8 cellular contexts compared by ENCODE assay signal in the genomic region with DNA sequence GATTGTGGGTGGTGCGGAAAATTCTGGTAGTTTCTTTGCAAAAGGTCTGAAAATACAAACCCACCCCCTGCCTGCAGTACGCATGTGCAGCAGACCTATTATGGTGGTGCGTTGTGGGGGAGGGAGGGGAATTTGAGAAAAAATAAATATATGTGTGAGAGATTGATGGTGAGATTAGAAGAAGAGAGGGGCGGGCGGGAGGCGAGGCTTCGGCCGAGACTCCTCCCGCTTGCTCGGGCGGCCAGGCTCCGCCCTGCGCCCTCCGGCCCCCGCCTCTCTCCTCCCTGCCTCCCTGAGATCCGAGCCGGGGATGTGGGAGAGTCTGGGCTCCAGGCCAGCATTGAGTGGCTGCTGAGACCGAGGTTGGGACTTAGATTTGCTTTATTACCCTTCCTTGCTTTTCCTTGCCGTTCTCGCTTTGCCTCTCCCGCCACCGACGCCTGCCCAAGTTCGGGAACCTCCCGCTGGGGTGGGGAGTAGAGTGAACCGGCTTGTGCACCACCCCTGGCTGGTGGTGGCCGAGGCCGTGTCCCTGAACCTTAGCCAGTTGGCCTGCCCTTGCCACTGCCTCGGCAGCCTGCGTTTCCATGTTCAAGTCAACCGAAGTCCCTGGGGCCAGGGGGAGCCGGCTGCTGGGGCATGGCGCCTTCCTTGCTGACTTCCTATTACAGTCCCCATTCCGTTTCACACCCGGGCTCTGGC. TPM values are rescaled to one million over a fixed set of nuclear protein-coding genes. Genes with fewer than 3 reads are reported as not detected.
DNase-seq lines count a peak whose midpoint lies in the region; ATAC-seq, FAIRE-seq and TF ChIP-seq lines count a peak whose summit lies in the region.

No MANE protein-coding gene starts in this region.

- peaks cover 3% of the 10 kb centered on the region for H3K9me1 ChIP-seq in K562 (ENCODE audit: control insufficient read depth, insufficient read depth, low read length)

- peaks cover 51% of the 10 kb centered on the region for H3K79me2 ChIP-seq in K562 (ENCODE audit: control insufficient read depth, insufficient read depth, low read length)

- peaks cover 21% of the 10 kb centered on the region; the same call in 1 of the 3 replicates for H3K36me3 ChIP-seq in K562 (ENCODE audit: control insufficient read depth, insufficient read depth, low read length)
- H3K36me3 ChIP-seq in sigmoid colon, result peaks cover 0 to 24% (median 13%) of the 10 kb centered on the region in 4 donors

- intact Hi-C loops in K562 (cut with micrococcal nuclease) (loop anchor here (2.0 kb wide), 1 partner anchor 31 kb away; the partner anchor contains the start of gene NAA38), sigmoid colon (cut with DNase I) (loop anchor here (2.0 kb wide), 3 partner anchors 27 to 45 kb away; partner anchors contain the start of genes CNTROB and NAA38)

- FAIRE-seq in TTC549 (lab: Jason Lieb, UNC), result peak; percentile 95
- FAIRE-seq in K562 (lab: Jason Lieb, UNC), result peak; percentile 92

- H3K9me3 ChIP-seq in K562 (replicated peaks; ENCODE audit: control insufficient read depth, insufficient read depth, low read depth, low read length) (no peaks in the 10 kb centered on the region), sigmoid colon (no peaks in the 10 kb centered on the region)

- TF ChIP-seq POLR2A in K562 (conservative IDR thresholded peaks at IDR 0.05), result no peak
- peak in 1 of 2 donors; percentile 51 for TF ChIP-seq POLR2A in sigmoid colon (IDR thresholded peaks at IDR 0.05)

- POLR2A ChIA-PET in K562 (lab: Yijun Ruan, JAX), result no interaction called here

- 3% methylated on average over 16 of the region's 35 CpGs for WGBS in K562 (ENCODE audit: insufficient coverage, low coverage, missing lambda C conversion rate)
- 0% methylated on average over 35 of the region's 35 CpGs for WGBS in sigmoid colon, 2 donors

- H3K4me1 ChIP-seq in K562 (replicated peaks in 1 of 2; ENCODE audit: control insufficient read depth in 2 of 2, insufficient read depth in 2 of 2, low read length in 2 of 2) (peaks cover 21 to 31% of the 10 kb centered on the region in 2 experiments; a peak in 4 of 5 replicates), sigmoid colon (peaks cover 0 to 69% (median 56%) of the 10 kb centered on the region in 4 donors)

- TF ChIP-seq RAD21 in K562 (CRISPR knock-in tag; conservative IDR thresholded peaks at IDR 0.05 in 1 of 2, IDR thresholded peaks at IDR 0.05 in 1 of 2), result no peak

- in situ Hi-C loops in K562 (cut with MboI), result no loop called here

- no peaks in the 10 kb centered on the region; the same call in 1 of the 2 replicates for H4K20me1 ChIP-seq in K562 (replicated peaks; ENCODE audit: control insufficient read depth, insufficient read depth, low read length)

- H3K4me2 ChIP-seq in K562 (ENCODE audit: insufficient read depth, low read length), result peak overlapping the region; percentile 92

- CTCF ChIA-PET in K562 (lab: Yijun Ruan, JAX; ENCODE audit: low intra/inter-chr PET ratio), result no interaction called here

- DNase-seq in DMS153 (lab: John Stamatoyannopoulos, UW) (peak; percentile 84), NCI-H2029 treated with DMSO at 0.1 percent for 48 hours (lab: John Stamatoyannopoulos, UW) (peak; percentile 85), K562 (ENCODE audit: extremely low read depth in 1 of 4, low spot score in 3 of 4) (peak; percentile 81 to 92 (median 88)), sigmoid colon (peak; percentile 98), RKO (ENCODE audit: low spot score) (no peak)

- H3K4me3 ChIP-seq in K562, result peak overlapping the region; percentile 66
- H3K4me3 ChIP-seq in iPS-11a (ENCODE audit: low read depth, low read length), result peak overlapping the region; percentile 31
- H3K4me3 ChIP-seq in sigmoid colon, result peak overlapping the region in 3 of 4 donors; percentile 89 to 94 (median 89)

- H3K27ac ChIP-seq in K562 (ENCODE audit: extremely low read depth, low read depth, low read length) (peak overlapping the region; percentile 97), sigmoid colon (peak overlapping the region; percentile 93 to 98 (median 95))

- ATAC-seq in HG02571 (IDR thresholded peaks at IDR 0.05; ENCODE audit: unreplicated experiment) (peak; percentile 45), K562 (peak; percentile 91)

- H3K9ac ChIP-seq in K562 (ENCODE audit: insufficient read depth in 1 of 2, low read depth in 2 of 2, low read length in 2 of 2), result peak overlapping the region; percentile 86 to 87

- TF ChIP-seq EP300 in K562 (IDR thresholded peaks at IDR 0.05; ENCODE audit: low read length) (no peak), sigmoid colon (IDR thresholded peaks at IDR 0.05) (no peak)

- no TSS peak for BruUV-seq in K562 (replicated peaks; lab: Mats Ljungman, UMichigan)

- H2AFZ ChIP-seq in K562 (ENCODE audit: low read depth, low read length), result peak overlapping the region; percentile 60

- H3K27me3 ChIP-seq in K562 (ENCODE audit: control insufficient read depth in 2 of 2, insufficient read depth in 2 of 2, low read length in 2 of 2), result no peaks in the 10 kb centered on the region
- H3K27me3 ChIP-seq in sigmoid colon, result no peaks in the 10 kb centered on the region

- TF ChIP-seq CTCF in K562 (IDR thresholded peaks at IDR 0.05 in 2 of 3, conservative IDR thresholded peaks at IDR 0.05 in 1 of 3; ENCODE audit: insufficient read depth in 2 of 3, low read depth in 1 of 3, low read length in 3 of 3), result no peak
- TF ChIP-seq CTCF in sigmoid colon (IDR thresholded peaks at IDR 0.05), result no peak

RNA-seq across cellular contexts. Expression of gene CHD3, which starts 1.0 kb away (rescaled TPM):
- total RNA-seq in K562 (2011; cell fraction: chromatin; rRNA removed; ENCODE audit: low replicate concordance), result 101 and 117 TPM in 2 replicates
- total RNA-seq in K562 (2011; cell fraction: nucleolus; rRNA removed), result 47.2 and 48.0 TPM in 2 replicates
- total RNA-seq in K562 (2011; cell fraction: nucleoplasm; rRNA removed), result 69.7 and 83.1 TPM in 2 replicates
- 34.8 and 36.7 TPM in 2 replicates for total RNA-seq in K562 (2014; rRNA removed)
- 14.6 and 15.2 TPM in 2 replicates for total RNA-seq in K562 (2014; rRNA removed; fragmentation: Illumina TruSeq; extraction: Trizol)
- total RNA-seq in K562 (2015; rRNA removed; fragmentation: Illumina TruSeq; extraction: Trizol), result 19.8 and 21.2 TPM in 2 replicates
- total RNA-seq in K562 (2021), result 30.6 and 38.2 TPM in 2 replicates
- 12.2 and 15.7 TPM in 2 replicates for polyA plus RNA-seq in K562 (2011; rRNA removed)
- polyA plus RNA-seq in K562 (2011; cell fraction: cytosol; rRNA removed), result 16.1 and 25.2 TPM in 2 replicates
- polyA plus RNA-seq in K562 (2011; cell fraction: nucleus; rRNA removed), result 70.0 and 86.2 TPM in 2 replicates
- 29.2 and 37.9 TPM in 2 replicates for polyA plus RNA-seq in K562 (2012)
- 24.7 and 24.8 TPM in 2 replicates for polyA plus RNA-seq in K562 (2014; fragmentation: Illumina TruSeq; extraction: Trizol)
- under 1 TPM; 0.39 to 0.63 TPM for polyA plus RNA-seq in K562 (2014; fragmentation: Nextera tagmentation; extraction: Ambion mirVana)
- polyA plus RNA-seq in K562 (2014; rRNA removed), result 27.8 and 33.9 TPM in 2 replicates
- polyA minus RNA-seq in K562 (2011; rRNA and poly(A)+ RNA removed), result 23.8 TPM in 2 replicates
- polyA minus RNA-seq in K562 (2011; cell fraction: cytosol; rRNA and poly(A)+ RNA removed), result 17.8 and 29.3 TPM in 2 replicates
- polyA minus RNA-seq in K562 (2011; cell fraction: nucleus; rRNA and poly(A)+ RNA removed), result 24.1 and 28.0 TPM in 2 replicates
- 100 to 1,000 TPM in 3 of 4 donors, 10 to 100 TPM in 1; 97.2 to 147 (median 117) TPM for total RNA-seq in sigmoid colon
- polyA plus RNA-seq in sigmoid colon, result 10 to 100 TPM; 33.8 to 88.9 (median 47.4) TPM

RNA-seq across cellular contexts. Expression of gene RNF227, which starts 28.5 kb away (rescaled TPM):
- total RNA-seq in K562 (2011; cell fraction: chromatin; rRNA removed; ENCODE audit: low replicate concordance), result 2.7 and 3.7 TPM in 2 replicates
- total RNA-seq in K562 (2011; cell fraction: nucleolus; rRNA removed), result 4.3 and 5.0 TPM in 2 replicates
- 3.4 and 7.3 TPM in 2 replicates for total RNA-seq in K562 (2011; cell fraction: nucleoplasm; rRNA removed)
- total RNA-seq in K562 (2014; rRNA removed) (1.9 and 4.1 TPM in 2 replicates), K562 (2014; rRNA removed; fragmentation: Illumina TruSeq; extraction: Trizol) (2.2 and 2.3 TPM in 2 replicates), K562 (2015; rRNA removed; fragmentation: Illumina TruSeq; extraction: Trizol) (2.1 and 2.2 TPM in 2 replicates), K562 (2021) (2.1 and 2.3 TPM in 2 replicates), sigmoid colon (1 to 10 TPM; 3.2 to 4.5 (median 4.2) TPM)
- polyA plus RNA-seq in K562 (2011; rRNA removed) (3.0 and 3.3 TPM in 2 replicates), K562 (2014; fragmentation: Illumina TruSeq; extraction: Trizol) (2.8 and 3.0 TPM in 2 replicates), K562 (2014; fragmentation: Nextera tagmentation; extraction: Ambion mirVana) (1 to 10 TPM; 1.1 to 1.5 TPM), K562 (2014; rRNA removed) (4.7 and 6.7 TPM in 2 replicates), sigmoid colon (1 to 10 TPM in 2 of 3 donors, under 1 TPM in 1; 0.69 to 3.6 (median 1.8) TPM)
- polyA plus RNA-seq in K562 (2011; cell fraction: cytosol; rRNA removed), result 3.0 and 4.2 TPM in 2 replicates
- polyA plus RNA-seq in K562 (2011; cell fraction: nucleus; rRNA removed), result 1.7 and 1.9 TPM in 2 replicates
- polyA plus RNA-seq in K562 (2012), result 1.2 and 1.4 TPM in 2 replicates
- 0.75 and 1.2 TPM in 2 replicates for polyA minus RNA-seq in K562 (2011; rRNA and poly(A)+ RNA removed)
- 0.86 and 2.0 TPM in 2 replicates for polyA minus RNA-seq in K562 (2011; cell fraction: cytosol; rRNA and poly(A)+ RNA removed)
- polyA minus RNA-seq in K562 (2011; cell fraction: nucleus; rRNA and poly(A)+ RNA removed), result 0.81 and 1.4 TPM in 2 replicates

RNA-seq across cellular contexts. Expression of gene CYB5D1, which starts 29.8 kb away (rescaled TPM):
- total RNA-seq in K562 (2011; cell fraction: chromatin; rRNA removed; ENCODE audit: low replicate concordance), result 5.6 and 9.9 TPM in 2 replicates
- total RNA-seq in K562 (2011; cell fraction: nucleolus; rRNA removed), result 6.5 and 8.8 TPM in 2 replicates
- total RNA-seq in K562 (2011; cell fraction: nucleoplasm; rRNA removed), result 5.0 and 6.4 TPM in 2 replicates
- total RNA-seq in K562 (2014; rRNA removed), result 4.7 and 6.0 TPM in 2 replicates
- total RNA-seq in K562 (2014; rRNA removed; fragmentation: Illumina TruSeq; extraction: Trizol), result 5.7 and 5.8 TPM in 2 replicates
- 6.4 and 7.6 TPM in 2 replicates for total RNA-seq in K562 (2015; rRNA removed; fragmentation: Illumina TruSeq; extraction: Trizol)
- 6.9 and 7.8 TPM in 2 replicates for total RNA-seq in K562 (2021)
- polyA plus RNA-seq in K562 (2011; rRNA removed), result 4.2 and 7.2 TPM in 2 replicates
- 4.6 and 5.4 TPM in 2 replicates for polyA plus RNA-seq in K562 (2011; cell fraction: cytosol; rRNA removed)
- polyA plus RNA-seq in K562 (2011; cell fraction: nucleus; rRNA removed), result 7.7 and 13.1 TPM in 2 replicates
- polyA plus RNA-seq in K562 (2012), result 2.8 and 5.2 TPM in 2 replicates
- 7.3 and 7.9 TPM in 2 replicates for polyA plus RNA-seq in K562 (2014; fragmentation: Illumina TruSeq; extraction: Trizol)
- polyA plus RNA-seq in K562 (2014; fragmentation: Nextera tagmentation; extraction: Ambion mirVana), result 1 to 10 TPM; 2.4 to 5.7 TPM
- polyA plus RNA-seq in K562 (2014; rRNA removed), result 4.8 and 7.5 TPM in 2 replicates
- 2.1 and 5.2 TPM in 2 replicates for polyA minus RNA-seq in K562 (2011; rRNA and poly(A)+ RNA removed)
- 1.9 and 2.5 TPM in 2 replicates for polyA minus RNA-seq in K562 (2011; cell fraction: cytosol; rRNA and poly(A)+ RNA removed)
- polyA minus RNA-seq in K562 (2011; cell fraction: nucleus; rRNA and poly(A)+ RNA removed), result 5.5 and 8.3 TPM in 2 replicates
- 10 to 100 TPM in 2 of 4 donors, 1 to 10 TPM in 2; 7.1 to 14.4 (median 10.7) TPM for total RNA-seq in sigmoid colon
- polyA plus RNA-seq in sigmoid colon, result 1 to 10 TPM; 4.2 to 8.6 (median 4.6) TPM

RNA-seq across cellular contexts. Expression of gene NAA38, which starts 30.3 kb away (rescaled TPM):
- total RNA-seq in K562 (2011; cell fraction: chromatin; rRNA removed; ENCODE audit: low replicate concordance), result 6.8 and 9.8 TPM in 2 replicates
- 15.5 and 19.7 TPM in 2 replicates for total RNA-seq in K562 (2011; cell fraction: nucleolus; rRNA removed)
- total RNA-seq in K562 (2011; cell fraction: nucleoplasm; rRNA removed), result 10.8 and 15.5 TPM in 2 replicates
- total RNA-seq in K562 (2014; rRNA removed) (99.8 TPM in 2 replicates), K562 (2014; rRNA removed; fragmentation: Illumina TruSeq; extraction: Trizol) (13.3 and 16.4 TPM in 2 replicates), K562 (2015; rRNA removed; fragmentation: Illumina TruSeq; extraction: Trizol) (52.6 and 57.3 TPM in 2 replicates), K562 (2021) (54.7 and 61.2 TPM in 2 replicates), sigmoid colon (100 to 1,000 TPM in 3 of 4 donors, 10 to 100 TPM in 1; 92.4 to 206 (median 106) TPM)
- polyA plus RNA-seq in K562 (2011; rRNA removed) (34.5 and 39.9 TPM in 2 replicates), K562 (2014; fragmentation: Illumina TruSeq; extraction: Trizol) (19.1 and 32.8 TPM in 2 replicates), K562 (2014; fragmentation: Nextera tagmentation; extraction: Ambion mirVana) (10 to 100 TPM; 70.4 to 90.4 TPM), K562 (2014; rRNA removed) (87.3 and 104 TPM in 2 replicates), sigmoid colon (100 to 1,000 TPM in 2 of 3 donors, 10 to 100 TPM in 1; 99.4 to 148 (median 138) TPM)
- polyA plus RNA-seq in K562 (2011; cell fraction: cytosol; rRNA removed), result 53.5 and 108 TPM in 2 replicates
- 33.4 and 45.6 TPM in 2 replicates for polyA plus RNA-seq in K562 (2011; cell fraction: nucleus; rRNA removed)
- 56.0 and 83.5 TPM in 2 replicates for polyA plus RNA-seq in K562 (2012)
- polyA minus RNA-seq in K562 (2011; rRNA and poly(A)+ RNA removed), result 4.0 and 5.2 TPM in 2 replicates
- 26.4 and 63.1 TPM in 2 replicates for polyA minus RNA-seq in K562 (2011; cell fraction: cytosol; rRNA and poly(A)+ RNA removed)
- polyA minus RNA-seq in K562 (2011; cell fraction: nucleus; rRNA and poly(A)+ RNA removed), result 11.7 and 17.4 TPM in 2 replicates

RNA-seq across cellular contexts. Expression of gene TMEM88, which starts 32.8 kb away (rescaled TPM):
- total RNA-seq in K562 (2011; cell fraction: chromatin; rRNA removed; ENCODE audit: low replicate concordance), result 4.3 and 8.8 TPM in 2 replicates
- 3.3 and 4.3 TPM in 2 replicates for total RNA-seq in K562 (2011; cell fraction: nucleolus; rRNA removed)
- total RNA-seq in K562 (2011; cell fraction: nucleoplasm; rRNA removed), result 2.1 and 4.4 TPM in 2 replicates
- total RNA-seq in K562 (2014; rRNA removed) (0.32 TPM in 1 of 2 replicates, not detected in the other), K562 (2014; rRNA removed; fragmentation: Illumina TruSeq; extraction: Trizol) (not detected in 2 replicates), K562 (2015; rRNA removed; fragmentation: Illumina TruSeq; extraction: Trizol) (not detected in 2 replicates), K562 (2021) (1.0 and 1.4 TPM in 2 replicates), sigmoid colon (10 to 100 TPM in 3 of 4 donors, 1 to 10 TPM in 1; 6.8 to 19.9 (median 10.5) TPM)
- polyA plus RNA-seq in K562 (2011; rRNA removed) (0.12 and 0.13 TPM in 2 replicates), K562 (2014; fragmentation: Illumina TruSeq; extraction: Trizol) (0.42 TPM in 2 replicates), K562 (2014; fragmentation: Nextera tagmentation; extraction: Ambion mirVana) (under 1 TPM in 1 of 2 experiments, not detected in 1; 0.10 TPM), K562 (2014; rRNA removed) (0.40 TPM in 1 of 2 replicates, not detected in the other), sigmoid colon (10 to 100 TPM in 1 of 3 donors, 1 to 10 TPM in 2; 2.4 to 11.4 (median 9.0) TPM)
- 0.16 and 0.18 TPM in 2 replicates for polyA plus RNA-seq in K562 (2011; cell fraction: cytosol; rRNA removed)
- 1.1 and 2.4 TPM in 2 replicates for polyA plus RNA-seq in K562 (2011; cell fraction: nucleus; rRNA removed)
- 0.33 and 1.8 TPM in 2 replicates for polyA plus RNA-seq in K562 (2012)
- polyA minus RNA-seq in K562 (2011; rRNA and poly(A)+ RNA removed), result not detected in 2 replicates
- not detected in 2 replicates for polyA minus RNA-seq in K562 (2011; cell fraction: cytosol; rRNA and poly(A)+ RNA removed)
- polyA minus RNA-seq in K562 (2011; cell fraction: nucleus; rRNA and poly(A)+ RNA removed), result 0.27 and 0.78 TPM in 2 replicates

Comparison
In these comparisons a context has a peak if more than half of its experiments do, and no peak if none do; other contexts are left out.
1. H3K4me3 ChIP-seq: peak in every context shown above with its lines; median percentile 89 in sigmoid colon; 66 in K562; 31 in iPS-11a.